16 cellular contexts compared by ENCODE assay signal in the genomic region with DNA sequence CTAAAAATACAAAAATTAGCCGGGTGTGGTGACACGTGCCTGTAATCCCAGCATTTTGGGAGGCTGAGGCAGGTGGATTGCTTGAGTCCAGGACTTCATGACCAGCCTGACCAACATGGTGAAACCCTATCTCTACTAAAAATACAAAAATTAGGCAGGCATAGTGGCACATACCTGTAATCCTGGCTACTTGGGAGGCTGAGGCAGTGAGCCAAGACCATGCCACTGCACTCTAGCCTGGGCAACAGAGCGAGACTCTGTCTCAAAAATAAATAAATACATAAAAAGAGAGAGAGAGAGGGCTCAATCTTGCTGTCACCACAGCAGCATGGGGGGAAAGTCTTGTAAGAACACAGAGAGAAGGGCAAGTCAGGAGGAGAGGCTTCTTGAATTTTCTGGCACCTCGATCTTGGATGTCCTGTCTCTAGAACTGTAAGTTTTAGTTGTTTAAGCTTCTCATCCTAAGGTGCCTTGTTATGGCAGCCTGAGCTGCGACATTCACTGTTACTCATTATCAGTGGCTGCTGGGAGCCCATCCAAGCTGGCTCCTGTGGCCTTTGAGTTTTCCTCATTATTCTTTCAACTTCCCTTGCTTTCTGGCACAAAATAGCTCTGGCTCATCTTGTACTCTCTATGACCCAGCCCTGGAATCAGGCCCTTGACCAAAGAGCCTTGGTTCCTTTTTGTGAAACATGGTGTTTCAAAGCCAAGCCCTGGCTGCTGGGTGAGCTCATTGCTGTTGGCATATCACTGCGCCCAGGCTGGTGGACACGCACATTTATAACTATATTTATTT. TPM values are rescaled to one million over a fixed set of nuclear protein-coding genes. Genes with fewer than 3 reads are reported as not detected.
DNase-seq lines count a peak whose midpoint lies in the region; ATAC-seq, FAIRE-seq and TF ChIP-seq lines count a peak whose summit lies in the region.
"Had no signal": no experiment of that assay in that cellular context is flagged by ENCODE, and none has a peak within 500 bp of the region (broad histone marks: within the 10 kb centered on the region; RNA-seq: fewer than 3 reads in every experiment).

No MANE protein-coding gene starts in this region.

- in situ Hi-C loops in Caki2 (cut with HindIII; ENCODE audit: low pct_unique_long_range_greater_than_20kb, low sequenced_read_pairs), result no loop called here

- TF ChIP-seq CTCF in fibroblast of mammary gland (conservative IDR thresholded peaks at IDR 0.05; ENCODE audit: control insufficient read depth, insufficient read depth, low read depth, low read length), result no peak
- TF ChIP-seq CTCF in CD8-positive, alpha-beta T cell (IDR thresholded peaks at IDR 0.05), result no peak
- no peak for TF ChIP-seq CTCF in hepatocyte (IDR thresholded peaks at IDR 0.05; ENCODE audit: poor library complexity)

- CTCF ChIA-PET in CD8-positive, alpha-beta T cell (lab: Charles Lee), result no interaction called here

- no peak overlapping the region for H3K4me2 ChIP-seq in hepatocyte

- 88% methylated on average over 7 of the region's 7 CpGs for WGBS in hepatocyte (ENCODE audit: low lambda C conversion rate, missing lambda C conversion rate)

- H2AFZ ChIP-seq in hepatocyte, result no peak overlapping the region

- H3K36me3 Mint-ChIP-seq in CD8-positive, alpha-beta T cell, result no peaks in the 10 kb centered on the region

- H3K4me3 Mint-ChIP-seq in CD8-positive, alpha-beta T cell, result no peak overlapping the region
- H3K4me3 Mint-ChIP-seq: stimulated activated naive CD8-positive, alpha-beta T cell treated with anti-CD3 and anti-CD28 coated beads, Interleukin-15, amount 100 ng/mL, for 72 hours had no signal

- no peaks in the 10 kb centered on the region for H3K4me1 Mint-ChIP-seq in CD8-positive, alpha-beta T cell (ENCODE audit: low read depth)

- H3K4me3 ChIP-seq in fibroblast of mammary gland (ENCODE audit: control insufficient read depth, low read depth, low read length), result no peak overlapping the region
- H3K4me3 ChIP-seq in CD8-positive, alpha-beta T cell (ENCODE audit: low read depth, low read length), result no peak overlapping the region
- H3K4me3 ChIP-seq in hepatocyte, result no peak overlapping the region

- no peaks in the 10 kb centered on the region for H3K9me3 Mint-ChIP-seq in CD8-positive, alpha-beta T cell
- H3K9me3 Mint-ChIP-seq: stimulated activated naive CD8-positive, alpha-beta T cell treated with anti-CD3 and anti-CD28 coated beads, Interleukin-15, amount 100 ng/mL, for 72 hours had no signal

- POLR2A ChIA-PET in CD8-positive, alpha-beta T cell (lab: Charles Lee), result no interaction called here

- H3K27ac ChIP-seq in CD8-positive, alpha-beta T cell (ENCODE audit: low read depth, low read length), result no peak overlapping the region
- H3K27ac ChIP-seq in hepatocyte, result no peak overlapping the region

- no peaks in the 10 kb centered on the region for H3K9me3 ChIP-seq in CD8-positive, alpha-beta T cell (ENCODE audit: low read length)
- no peaks in the 10 kb centered on the region for H3K9me3 ChIP-seq in hepatocyte (ENCODE audit: low read depth)

- DNase-seq in Caki2 (ENCODE audit: low read depth) (peak; percentile 40), RCC 7860 (ENCODE audit: low spot score) (peak; percentile 7), fibroblast of mammary gland (ENCODE audit: low read depth) (peak; percentile 87), posterior vena cava (ENCODE audit: low spot score) (peak; percentile 89), hepatocyte (ENCODE audit: low spot score) (no peak)
- no peak for DNase-seq in CD8-positive, alpha-beta T cell
- DNase-seq: central memory CD4-positive, alpha-beta T cell; NCI-H748 treated with DMSO at 0.1 percent for 48 hours; stimulated activated CD4-positive, alpha-beta T cell treated with anti-CD3 and anti-CD28 coated beads, Interleukin-2, amount 100 ng/mL, for 24 hours; stimulated activated naive CD8-positive, alpha-beta T cell treated with anti-CD3 and anti-CD28 coated beads, Interleukin-15, amount 100 ng/mL, for 72 hours had no signal

- no peaks in the 10 kb centered on the region for H3K9me2 ChIP-seq in hepatocyte (replicated peaks; ENCODE audit: insufficient read depth)

- ATAC-seq in CD8-positive, alpha-beta T cell, result no peak
- no peak for ATAC-seq in GM21737 (IDR thresholded peaks at IDR 0.05; ENCODE audit: unreplicated experiment)
- ATAC-seq in GM19351 (IDR thresholded peaks at IDR 0.05; ENCODE audit: unreplicated experiment), result no peak
- ATAC-seq: activated CD4-positive, CD25-positive, alpha-beta regulatory T cell treated with anti-CD3 and anti-CD28 coated beads, Interleukin-2, amount 50 U/mL, for 24 hours; stimulated activated naive CD8-positive, alpha-beta T cell treated with anti-CD3 and anti-CD28 coated beads, Interleukin-15, amount 100 ng/mL, for 72 hours had no signal

- no peaks in the 10 kb centered on the region for H3K79me2 ChIP-seq in hepatocyte

- H3K27me3 Mint-ChIP-seq in CD8-positive, alpha-beta T cell (ENCODE audit: low read depth), result no peaks in the 10 kb centered on the region
- H3K27me3 Mint-ChIP-seq: stimulated activated naive CD8-positive, alpha-beta T cell treated with anti-CD3 and anti-CD28 coated beads, Interleukin-15, amount 100 ng/mL, for 72 hours had no signal

- H3K4me1 ChIP-seq in CD8-positive, alpha-beta T cell (ENCODE audit: insufficient read depth, low read length), result no peaks in the 10 kb centered on the region
- H3K4me1 ChIP-seq in hepatocyte (ENCODE audit: insufficient read depth), result peaks cover 9% of the 10 kb centered on the region

- H3K27ac Mint-ChIP-seq in CD8-positive, alpha-beta T cell, result no peak overlapping the region
- H3K27ac Mint-ChIP-seq: stimulated activated naive CD8-positive, alpha-beta T cell treated with anti-CD3 and anti-CD28 coated beads, Interleukin-15, amount 100 ng/mL, for 72 hours had no signal

- H3K27me3 ChIP-seq in CD8-positive, alpha-beta T cell (ENCODE audit: insufficient read depth, low read length), result no peaks in the 10 kb centered on the region
- H3K27me3 ChIP-seq in hepatocyte, result no peaks in the 10 kb centered on the region

- FAIRE-seq in RCC 7860 (lab: Jason Lieb, UNC), result no peak
- FAIRE-seq: keratinocyte had no signal

- intact Hi-C loops in posterior vena cava (cut with DNase I), result no loop called here
- intact Hi-C loops in CD8-positive, alpha-beta T cell (cut with DNase I, micrococcal nuclease), result no loop called here

- no peaks in the 10 kb centered on the region for H4K20me1 ChIP-seq in hepatocyte (ENCODE audit: insufficient read depth, poor library complexity, severe bottlenecking)

- no peaks in the 10 kb centered on the region for H3K36me3 ChIP-seq in CD8-positive, alpha-beta T cell (ENCODE audit: insufficient read depth, low read length)
- H3K36me3 ChIP-seq in hepatocyte (replicated peaks; ENCODE audit: insufficient read depth, low read depth), result no peaks in the 10 kb centered on the region

RNA-seq across cellular contexts. Expression of a gene that starts 8.0 kb away (rescaled TPM):
- 72.1 and 77.7 TPM in 2 replicates for total RNA-seq in Caki2 (2014; rRNA removed; shearing (Covaris generic); ENCODE audit: low replicate concordance)
- 100 to 1,000 TPM; 104 to 129 TPM for total RNA-seq in posterior vena cava
- total RNA-seq in CD8-positive, alpha-beta T cell, result 10 to 100 TPM; 58.1 to 63.4 TPM
- total RNA-seq in hepatocyte, result 95.8 and 103 TPM in 2 replicates
- 142 and 159 TPM in 2 replicates for polyA plus RNA-seq in hepatocyte

RNA-seq across cellular contexts. Expression of a gene that starts 14.7 kb away (rescaled TPM):
- not detected in 2 replicates for total RNA-seq in Caki2 (2014; rRNA removed; shearing (Covaris generic); ENCODE audit: low replicate concordance)
- under 1 TPM; 0.33 to 0.69 TPM for total RNA-seq in posterior vena cava
- under 1 TPM; 0.84 to 0.94 TPM for total RNA-seq in CD8-positive, alpha-beta T cell
- 0.44 TPM in 1 of 2 replicates, not detected in the other for total RNA-seq in hepatocyte
- polyA plus RNA-seq in hepatocyte, result 0.34 and 0.46 TPM in 2 replicates
- total RNA-seq: epithelial cell of proximal tubule, HT1080 had no signal

RNA-seq across cellular contexts. Expression of a gene that starts 25.8 kb away (rescaled TPM):
- 46.2 and 86.8 TPM in 2 replicates for total RNA-seq in Caki2 (2014; rRNA removed; shearing (Covaris generic); ENCODE audit: low replicate concordance)
- 10 to 100 TPM; 96.1 to 98.1 TPM for total RNA-seq in posterior vena cava
- 10 to 100 TPM; 34.0 to 34.6 TPM for total RNA-seq in CD8-positive, alpha-beta T cell
- 60.8 and 72.3 TPM in 2 replicates for total RNA-seq in hepatocyte
- polyA plus RNA-seq in hepatocyte, result 118 and 119 TPM in 2 replicates

RNA-seq across cellular contexts. Expression of a gene that starts 55.8 kb away (rescaled TPM):
- not detected in 2 replicates for total RNA-seq in Caki2 (2014; rRNA removed; shearing (Covaris generic); ENCODE audit: low replicate concordance)
- total RNA-seq in posterior vena cava (10 to 100 TPM; 27.7 to 47.0 TPM), hepatocyte (0.13 and 1.1 TPM in 2 replicates)
- 1 to 10 TPM in 1 of 2 experiments, under 1 TPM in 1; 0.58 to 1.1 TPM for total RNA-seq in CD8-positive, alpha-beta T cell
- 2.0 and 3.3 TPM in 2 replicates for polyA plus RNA-seq in hepatocyte
- total RNA-seq: epithelial cell of proximal tubule, HT1080 had no signal
- polyA plus RNA-seq: keratinocyte had no signal

Comparison
In these comparisons a context has a peak if more than half of its experiments do, and no peak if none do; other contexts are left out.
1. DNase-seq: peak in Caki2 (single experiment), RCC 7860 (single experiment), fibroblast of mammary gland (single experiment) and posterior vena cava (single experiment); none in CD8-positive, alpha-beta T cell (0 of 7) and hepatocyte (single experiment).